In genomic region chr1:193299038-193299437, GRCh38 we compare ENCODE assay signal across 24 cellular contexts.
DNase-seq lines count a peak whose midpoint lies in the region; ATAC-seq, FAIRE-seq and TF ChIP-seq lines count a peak whose summit lies in the region.
"Had no signal": no experiment of that assay in that cellular context is flagged by ENCODE, and none has a peak within 500 bp of the region (broad histone marks: within the 10 kb centered on the region; RNA-seq: fewer than 3 reads in every experiment).

No MANE protein-coding gene starts in this region.

- TF ChIP-seq CTCF in D721Med (IDR thresholded peaks at IDR 0.05; ENCODE audit: insufficient read depth, missing control alignments), result no peak

- peaks cover 3% of the 10 kb centered on the region for H3K4me1 Mint-ChIP-seq in activated CD4-positive, alpha-beta T cell treated with anti-CD3 and anti-CD28 coated beads, Interleukin-2, amount 10 ng/mL, durations not matched to agents 7 days and 5 days
- H3K4me1 Mint-ChIP-seq: CD4-positive, alpha-beta memory T cell had no signal

- H3K27me3 Mint-ChIP-seq in activated CD4-positive, alpha-beta T cell treated with anti-CD3 and anti-CD28 coated beads, Interleukin-2, amount 10 ng/mL, durations not matched to agents 7 days and 5 days, result no peaks in the 10 kb centered on the region
- H3K27me3 Mint-ChIP-seq: CD4-positive, alpha-beta memory T cell had no signal

- peaks cover 5% of the 10 kb centered on the region for H3K36me3 Mint-ChIP-seq in activated CD4-positive, alpha-beta T cell treated with anti-CD3 and anti-CD28 coated beads, Interleukin-2, amount 10 ng/mL, durations not matched to agents 7 days and 5 days (ENCODE audit: low read depth)

- H3K27ac Mint-ChIP-seq in activated CD4-positive, alpha-beta T cell treated with anti-CD3 and anti-CD28 coated beads, Interleukin-2, amount 10 ng/mL, durations not matched to agents 7 days and 5 days, result no peak overlapping the region

- POLR2A ChIA-PET in activated CD4-positive, alpha-beta T cell treated with anti-CD3 and anti-CD28 coated beads, Interleukin-2, amount 10 ng/mL, durations not matched to agents 7 days and 5 days (lab: Charles Lee), result no interaction called here

- no peak for FAIRE-seq in D721Med (lab: Jason Lieb, UNC)
- FAIRE-seq: bronchial epithelial cell, GM12891 had no signal

- CTCF ChIA-PET in activated CD4-positive, alpha-beta T cell treated with anti-CD3 and anti-CD28 coated beads, Interleukin-2, amount 10 ng/mL, durations not matched to agents 7 days and 5 days (lab: Charles Lee), result interaction anchor here (0.7 kb wide), 1 partner anchor 11 kb away, joined by 4 read pairs; no protein-coding TSS in a partner anchor

- peak; percentile 75 for ATAC-seq in GM18511 (IDR thresholded peaks at IDR 0.05; ENCODE audit: unreplicated experiment)
- ATAC-seq in GM19467 (IDR thresholded peaks at IDR 0.05; ENCODE audit: unreplicated experiment), result peak; percentile 67
- peak; percentile 54 for ATAC-seq in HG02642 (IDR thresholded peaks at IDR 0.05; ENCODE audit: poor library complexity, unreplicated experiment)
- ATAC-seq in HG03354 (IDR thresholded peaks at IDR 0.05; ENCODE audit: poor library complexity, severe bottlenecking, unreplicated experiment), result peak; percentile 75
- no peak for ATAC-seq in GM21786 (IDR thresholded peaks at IDR 0.05; ENCODE audit: unreplicated experiment)
- ATAC-seq: left colon had no signal

- no peak for DNase-seq in activated CD4-positive, alpha-beta T cell treated with anti-CD3 and anti-CD28 coated beads, Interleukin-2, amount 10 ng/mL, durations not matched to agents 7 days and 5 days
- DNase-seq in D721Med (ENCODE audit: insufficient read length, low spot score), result no peak
- DNase-seq in DMS114 treated with DMSO at 0.1 percent for 48 hours (lab: John Stamatoyannopoulos, UW; ENCODE audit: unreplicated experiment), result no peak
- DNase-seq: activated CD4-positive, alpha-beta T cell treated with anti-CD3 and anti-CD28 coated beads for 48 hours; activated T-cell treated with anti-CD3 and anti-CD28 coated beads, Interleukin-2, amount 50 U/mL, for 48 hours; CD4-positive, alpha-beta memory T cell; effector CD8-positive, alpha-beta T cell; EL; GOT3; hippocampal formation; IMR-90; left colon; NCI-H1048; NCI-H2171; Right ventricle myocardium superior; stimulated activated CD4-positive, alpha-beta T cell treated with anti-CD3 and anti-CD28 coated beads, Interleukin-4, amount 100 ng/mL, for 4 hours; transverse colon had no signal

- no peak overlapping the region for H3K4me3 Mint-ChIP-seq in activated CD4-positive, alpha-beta T cell treated with anti-CD3 and anti-CD28 coated beads, Interleukin-2, amount 10 ng/mL, durations not matched to agents 7 days and 5 days
- H3K4me3 Mint-ChIP-seq: CD4-positive, alpha-beta memory T cell had no signal

- H3K9me3 Mint-ChIP-seq in activated CD4-positive, alpha-beta T cell treated with anti-CD3 and anti-CD28 coated beads, Interleukin-2, amount 10 ng/mL, durations not matched to agents 7 days and 5 days, result peaks cover 6% of the 10 kb centered on the region
